Comparison of ENCODE assay signal across 20 cellular contexts in the genomic region with DNA sequence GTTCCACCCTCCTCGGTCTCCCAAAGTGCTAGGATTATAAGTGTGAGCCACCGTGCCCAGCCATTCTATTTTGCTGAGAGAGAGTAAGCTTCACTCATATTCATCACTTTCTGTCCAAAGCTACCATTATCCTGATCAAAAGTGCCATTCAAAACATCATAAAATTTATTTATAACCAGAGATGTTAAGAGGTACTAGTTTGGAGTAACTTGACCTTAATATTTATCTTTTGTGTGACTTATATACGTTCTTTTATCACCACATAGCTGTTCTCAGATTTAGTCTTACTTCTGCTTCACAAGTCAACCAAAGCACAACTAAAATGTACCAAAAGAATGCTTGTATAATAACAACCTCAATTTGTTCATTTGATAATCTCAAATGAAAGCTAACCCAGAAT. TPM values are rescaled to one million over a fixed set of nuclear protein-coding genes. Genes with fewer than 3 reads are reported as not detected.
DNase-seq lines count a peak whose midpoint lies in the region; ATAC-seq and TF ChIP-seq lines count a peak whose summit lies in the region.
"Had no signal": no experiment of that assay in that cellular context is flagged by ENCODE, and none has a peak within 500 bp of the region (broad histone marks: within the 10 kb centered on the region; RNA-seq: fewer than 3 reads in every experiment).

No MANE protein-coding gene starts in this region.

- peaks cover 71% of the 10 kb centered on the region for H3K36me3 Mint-ChIP-seq in activated T-cell treated with anti-CD3 and anti-CD28 coated beads, Interleukin-2, amount 50 U/mL, for 24 hours (ENCODE audit: low read depth)
- H3K36me3 Mint-ChIP-seq in T-helper 17 cell (ENCODE audit: low read depth), result no peaks in the 10 kb centered on the region
- H3K36me3 Mint-ChIP-seq in natural killer cell, result no peaks in the 10 kb centered on the region

- no peak for TF ChIP-seq CTCF in natural killer cell (IDR thresholded peaks at IDR 0.05)

- ATAC-seq in T-helper 17 cell (no peak), natural killer cell (no peak), GM18870 (IDR thresholded peaks at IDR 0.05; ENCODE audit: unreplicated experiment) (no peak)
- ATAC-seq: K562 had no signal

- H3K9me3 ChIP-seq in T-helper 17 cell (ENCODE audit: control insufficient read depth, low read length, poor library complexity, severe bottlenecking), result no peaks in the 10 kb centered on the region
- no peaks in the 10 kb centered on the region for H3K9me3 ChIP-seq in effector memory CD4-positive, alpha-beta T cell (ENCODE audit: control insufficient read depth, low read length)
- H3K9me3 ChIP-seq: SK-N-SH had no signal

- H3K9me3 Mint-ChIP-seq in activated T-cell treated with anti-CD3 and anti-CD28 coated beads, Interleukin-2, amount 50 U/mL, for 24 hours, result no peaks in the 10 kb centered on the region
- H3K9me3 Mint-ChIP-seq in natural killer cell, result no peaks in the 10 kb centered on the region
- H3K9me3 Mint-ChIP-seq: HFFc6 had no signal

- no peak overlapping the region for H3K4me3 ChIP-seq in effector memory CD4-positive, alpha-beta T cell (ENCODE audit: insufficient read depth, low read depth, low read length, poor library complexity, severe bottlenecking)
- H3K4me3 ChIP-seq: GM23248, K562 had no signal

- intact Hi-C loops in natural killer cell (cut with micrococcal nuclease), result no loop called here

- H3K36me3 ChIP-seq in effector memory CD4-positive, alpha-beta T cell (ENCODE audit: control insufficient read depth, insufficient read depth, low read length), result peaks cover 17% of the 10 kb centered on the region

- H3K27me3 Mint-ChIP-seq in activated T-cell treated with anti-CD3 and anti-CD28 coated beads, Interleukin-2, amount 50 U/mL, for 24 hours, result no peaks in the 10 kb centered on the region
- H3K27me3 Mint-ChIP-seq in T-helper 17 cell (no peaks in the 10 kb centered on the region), natural killer cell (ENCODE audit: low read depth in 2 of 2) (no peaks in the 10 kb centered on the region)

- no peaks in the 10 kb centered on the region for H3K27me3 ChIP-seq in effector memory CD4-positive, alpha-beta T cell (replicated peaks; ENCODE audit: control insufficient read depth, insufficient read depth, low read length, poor library complexity, severe bottlenecking)

- peak overlapping the region; percentile 40 for H3K27ac Mint-ChIP-seq in activated T-cell treated with anti-CD3 and anti-CD28 coated beads, Interleukin-2, amount 50 U/mL, for 24 hours
- peak overlapping the region; percentile 87 for H3K27ac Mint-ChIP-seq in T-helper 17 cell
- H3K27ac Mint-ChIP-seq in natural killer cell, result peak overlapping the region; percentile 24 to 56
- H3K27ac Mint-ChIP-seq: HFFc6 had no signal

- H3K4me1 Mint-ChIP-seq in activated T-cell treated with anti-CD3 and anti-CD28 coated beads, Interleukin-2, amount 50 U/mL, for 24 hours (ENCODE audit: low read depth), result peaks cover 75% of the 10 kb centered on the region
- H3K4me1 Mint-ChIP-seq in T-helper 17 cell (peaks cover 38% of the 10 kb centered on the region), natural killer cell (peaks cover 58 to 68% of the 10 kb centered on the region in 2 donors)

- H3K4me3 Mint-ChIP-seq in activated T-cell treated with anti-CD3 and anti-CD28 coated beads, Interleukin-2, amount 50 U/mL, for 24 hours, result no peak overlapping the region
- H3K4me3 Mint-ChIP-seq in T-helper 17 cell (no peak overlapping the region), natural killer cell (peak overlapping the region; percentile 28)
- H3K4me3 Mint-ChIP-seq: HFFc6 had no signal

- H3K27ac ChIP-seq in effector memory CD4-positive, alpha-beta T cell (ENCODE audit: insufficient read depth, low read length, poor library complexity, severe bottlenecking), result no peak overlapping the region
- H3K27ac ChIP-seq: 22Rv1, GM23248 had no signal

- no peaks in the 10 kb centered on the region for H3K4me1 ChIP-seq in effector memory CD4-positive, alpha-beta T cell (ENCODE audit: control insufficient read depth, insufficient read depth, low read length, poor library complexity, severe bottlenecking)

- no peak for DNase-seq in activated T-cell treated with anti-CD3 and anti-CD28 coated beads, Interleukin-2, amount 50 U/mL, for 24 hours
- no peak for DNase-seq in activated T-cell treated with anti-CD3 and anti-CD28 coated beads, Interleukin-2, amount 50 U/mL, for 48 hours
- DNase-seq in T-helper 17 cell (no peak), natural killer cell (no peak), anterior cingulate cortex (lab: John Stamatoyannopoulos, UW) (no peak), NOMO-1 (lab: John Stamatoyannopoulos, UW; ENCODE audit: unreplicated experiment in 2 of 2) (no peak)
- no peak for DNase-seq in effector memory CD4-positive, alpha-beta T cell
- DNase-seq: C1 segment of cervical spinal cord; Calu3; GM23248; HFFc6; NCI-H146; NCI-H2227 treated with DMSO at 0.1 percent for 48 hours; NCI-H526 treated with DMSO at 0.1 percent for 48 hours; NK-92 treated with Interleukin-12 subunit alpha and Interleukin-12 subunit beta, amount 100 ng/mL, for 24 hours; Right ventricle myocardium superior; SK-N-SH had no signal

RNA-seq across cellular contexts. Expression of gene AKIRIN2, which starts 18.1 kb away (rescaled TPM):
- total RNA-seq in T-helper 17 cell, result 100 to 1,000 TPM; 114 to 128 TPM
- 100 to 1,000 TPM; 102 to 156 (median 108) TPM for total RNA-seq in natural killer cell
